Comparison of ENCODE assay signal across 18 cellular contexts in the genomic region with DNA sequence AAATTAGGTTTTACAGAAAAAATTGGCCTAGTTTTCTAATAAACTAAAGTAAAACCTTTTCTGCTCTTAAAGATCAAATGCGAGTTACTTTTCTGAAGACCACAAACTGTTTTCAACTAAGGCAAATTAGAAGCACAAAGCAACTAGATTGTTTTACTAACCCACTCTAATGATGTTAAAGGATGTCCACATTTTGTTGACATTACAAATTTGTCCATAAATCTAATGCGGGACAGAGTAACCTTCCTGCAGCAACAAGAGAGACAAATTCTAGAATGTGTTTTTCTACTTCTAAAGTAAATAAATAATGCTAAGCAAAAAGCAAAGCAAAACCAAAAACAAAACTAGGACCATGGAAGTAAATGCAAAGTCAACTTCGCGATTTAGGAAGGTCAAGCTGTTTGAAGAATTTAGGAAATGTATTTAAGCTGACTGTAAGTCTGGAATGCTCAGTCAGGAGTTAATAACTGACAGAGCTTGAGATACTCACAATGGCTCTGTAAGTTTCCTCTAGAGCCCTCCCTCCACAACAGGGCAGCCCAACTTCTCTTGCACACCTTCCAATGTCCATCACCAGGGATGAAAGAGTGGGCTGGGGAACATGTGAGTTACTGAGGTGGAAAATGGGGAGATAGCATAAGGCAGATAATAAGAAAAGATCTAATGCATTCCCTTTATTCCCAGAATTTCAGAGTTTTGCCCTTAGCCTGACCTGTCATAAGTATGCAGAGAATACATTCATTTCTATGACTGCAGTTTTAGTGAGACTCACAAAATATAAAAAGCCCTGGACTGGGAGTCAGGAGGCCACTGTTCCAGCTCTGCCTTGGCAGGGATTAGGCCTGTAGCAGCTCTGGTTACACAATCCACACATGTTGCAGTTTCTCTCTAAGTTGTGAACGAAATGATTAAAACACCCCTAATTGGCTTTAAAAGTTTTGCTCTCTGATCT.
DNase-seq lines count a peak whose midpoint lies in the region; ATAC-seq, FAIRE-seq and TF ChIP-seq lines count a peak whose summit lies in the region.
"Had no signal": no experiment of that assay in that cellular context is flagged by ENCODE, and none has a peak within 500 bp of the region (broad histone marks: within the 10 kb centered on the region; RNA-seq: fewer than 3 reads in every experiment).

No MANE protein-coding gene starts in this region.

- no peaks in the 10 kb centered on the region for H4K20me1 ChIP-seq in HepG2 (ENCODE audit: insufficient read depth, low read length)

- WGBS in HepG2 (ENCODE audit: low lambda C conversion rate): 32% methylated on average over 5 of the region's 5 CpGs

- H3K27me3 Mint-ChIP-seq in progenitor cell of endocrine pancreas: no peaks in the 10 kb centered on the region
- peaks cover 8% of the 10 kb centered on the region for H3K27me3 Mint-ChIP-seq in stimulated activated naive CD8-positive, alpha-beta T cell treated with anti-CD3 and anti-CD28 coated beads, Interleukin-15, amount 100 ng/mL, for 72 hours
- H3K27me3 Mint-ChIP-seq in activated CD8-positive, alpha-beta T cell treated with anti-CD3 and anti-CD28 coated beads for 36 hours: no peaks in the 10 kb centered on the region

- no peaks in the 10 kb centered on the region for H3K79me2 ChIP-seq in HepG2 (ENCODE audit: insufficient read depth, low read length)

- in situ Hi-C loops in Caki2 (cut with HindIII; ENCODE audit: low pct_unique_long_range_greater_than_20kb, low sequenced_read_pairs): no loop called here
- in situ Hi-C loops in HepG2 (cut with HindIII; ENCODE audit: extremely low pct_ligation_motif_present, low pct_unique_long_range_greater_than_20kb): no loop called here

- no peaks in the 10 kb centered on the region for H3K9me3 Mint-ChIP-seq in progenitor cell of endocrine pancreas (ENCODE audit: low read depth)
- H3K9me3 Mint-ChIP-seq in stimulated activated naive CD8-positive, alpha-beta T cell treated with anti-CD3 and anti-CD28 coated beads, Interleukin-15, amount 100 ng/mL, for 72 hours: peaks cover 0 to 9% of the 10 kb centered on the region in 2 donors
- no peaks in the 10 kb centered on the region for H3K9me3 Mint-ChIP-seq in activated CD8-positive, alpha-beta T cell treated with anti-CD3 and anti-CD28 coated beads for 36 hours

- no peak for TF ChIP-seq RAD21 in HepG2 (CRISPR knock-in tag; IDR thresholded peaks at IDR 0.05)

- H3K9ac ChIP-seq in HepG2 (ENCODE audit: insufficient read depth, low read depth, low read length): peak overlapping the region; percentile 41

- peaks cover 80% of the 10 kb centered on the region for H3K4me1 ChIP-seq in HepG2 (ENCODE audit: insufficient read depth, low read length)

- H3K9me3 ChIP-seq in HepG2 (ENCODE audit: low read length) (peaks cover 8% of the 10 kb centered on the region), MG63 (no peaks in the 10 kb centered on the region)

- peak overlapping the region; percentile 73 for H3K27ac ChIP-seq in HepG2 (ENCODE audit: extremely low read length, insufficient read depth, low read length)

- peaks cover 53% of the 10 kb centered on the region for H3K4me1 Mint-ChIP-seq in progenitor cell of endocrine pancreas (ENCODE audit: low read depth)
- no peaks in the 10 kb centered on the region for H3K4me1 Mint-ChIP-seq in stimulated activated naive CD8-positive, alpha-beta T cell treated with anti-CD3 and anti-CD28 coated beads, Interleukin-15, amount 100 ng/mL, for 72 hours
- no peaks in the 10 kb centered on the region for H3K4me1 Mint-ChIP-seq in activated CD8-positive, alpha-beta T cell treated with anti-CD3 and anti-CD28 coated beads for 36 hours (ENCODE audit: low read depth)
- H3K4me1 Mint-ChIP-seq: CD4-positive, CD25-positive, alpha-beta regulatory T cell had no signal

- peak in 1 of 2 experiments; percentile 81; a peak in 2 of 4 replicates for TF ChIP-seq EP300 in HepG2 (IDR thresholded peaks at IDR 0.05; ENCODE audit: low read depth in 2 of 2, low read length in 2 of 2)
- TF ChIP-seq EP300 in HepG2 (CRISPR knock-in tag; IDR thresholded peaks at IDR 0.05; ENCODE audit: borderline replicate concordance): peak; percentile 38; the same call in 1 of the 2 replicates

- peak overlapping the region; percentile 76 for H3K27ac Mint-ChIP-seq in progenitor cell of endocrine pancreas
- H3K27ac Mint-ChIP-seq in stimulated activated naive CD8-positive, alpha-beta T cell treated with anti-CD3 and anti-CD28 coated beads, Interleukin-15, amount 100 ng/mL, for 72 hours: no peak overlapping the region
- H3K27ac Mint-ChIP-seq in activated CD8-positive, alpha-beta T cell treated with anti-CD3 and anti-CD28 coated beads for 36 hours: no peak overlapping the region
- H3K27ac Mint-ChIP-seq: CD4-positive, CD25-positive, alpha-beta regulatory T cell had no signal

- CTCF ChIA-PET in HepG2 (lab: Yijun Ruan, JAX; ENCODE audit: low intra/inter-chr PET ratio, low total read pairs): interaction anchor here (1.3 kb wide), 1 partner anchor 15 kb away, joined by 3 read pairs; no protein-coding TSS in a partner anchor
- CTCF ChIA-PET in activated CD8-positive, alpha-beta T cell treated with anti-CD3 and anti-CD28 coated beads for 36 hours (lab: Charles Lee): no interaction called here

- no peak overlapping the region for H3K4me3 Mint-ChIP-seq in progenitor cell of endocrine pancreas (ENCODE audit: low read depth)
- no peak overlapping the region for H3K4me3 Mint-ChIP-seq in stimulated activated naive CD8-positive, alpha-beta T cell treated with anti-CD3 and anti-CD28 coated beads, Interleukin-15, amount 100 ng/mL, for 72 hours
- H3K4me3 Mint-ChIP-seq in activated CD8-positive, alpha-beta T cell treated with anti-CD3 and anti-CD28 coated beads for 36 hours: no peak overlapping the region
- H3K4me3 Mint-ChIP-seq: CD4-positive, CD25-positive, alpha-beta regulatory T cell had no signal

- H3K4me2 ChIP-seq in HepG2 (ENCODE audit: low read depth, low read length): peak overlapping the region; percentile 47

- H3K27me3 ChIP-seq in HepG2 (ENCODE audit: control insufficient read depth in 1 of 2, insufficient read depth in 2 of 2, low read length in 2 of 2) (no peaks in the 10 kb centered on the region; a peak in 1 of 5 replicates), MG63 (no peaks in the 10 kb centered on the region)

- H3K36me3 ChIP-seq in HepG2 (replicated peaks in 1 of 2; ENCODE audit: control insufficient read depth in 1 of 2, insufficient read depth in 2 of 2, low read length in 2 of 2): no peaks in the 10 kb centered on the region
- no peaks in the 10 kb centered on the region for H3K36me3 ChIP-seq in MG63

- TF ChIP-seq CTCF in epithelial cell of proximal tubule (conservative IDR thresholded peaks at IDR 0.05; ENCODE audit: low read depth, low read length): no peak
- TF ChIP-seq CTCF in HepG2 (CRISPR knock-in tag; IDR thresholded peaks at IDR 0.05): no peak
- no peak for TF ChIP-seq CTCF in progenitor cell of endocrine pancreas (IDR thresholded peaks at IDR 0.05; ENCODE audit: unreplicated experiment)
- TF ChIP-seq CTCF in activated CD8-positive, alpha-beta T cell treated with anti-CD3 and anti-CD28 coated beads for 36 hours (IDR thresholded peaks at IDR 0.05): no peak

- H3K36me3 Mint-ChIP-seq in progenitor cell of endocrine pancreas (ENCODE audit: insufficient read depth): no peaks in the 10 kb centered on the region
- no peaks in the 10 kb centered on the region for H3K36me3 Mint-ChIP-seq in activated CD8-positive, alpha-beta T cell treated with anti-CD3 and anti-CD28 coated beads for 36 hours (ENCODE audit: low read depth)
- H3K36me3 Mint-ChIP-seq: CD4-positive, CD25-positive, alpha-beta regulatory T cell had no signal

- DNase-seq in Caki2 (ENCODE audit: low read depth) (peak; percentile 64), epithelial cell of proximal tubule (ENCODE audit: low read depth) (peak; percentile 52), HepG2 (ENCODE audit: low spot score) (peak; percentile 97), progenitor cell of endocrine pancreas (ENCODE audit: low spot score, unreplicated experiment) (no peak), MG63 (no peak), NCI-H526 treated with DMSO at 0.1 percent for 48 hours (lab: John Stamatoyannopoulos, UW) (no peak)
- no peak for DNase-seq in stimulated activated naive CD8-positive, alpha-beta T cell treated with anti-CD3 and anti-CD28 coated beads, Interleukin-15, amount 100 ng/mL, for 72 hours
- no peak for DNase-seq in activated CD8-positive, alpha-beta T cell treated with anti-CD3 and anti-CD28 coated beads for 36 hours
- DNase-seq: CD4-positive, CD25-positive, alpha-beta regulatory T cell; DMS79 treated with DMSO at 0.1 percent for 48 hours; NCI-H1092 treated with DMSO at 0.1 percent for 48 hours; NCI-H1694; NCI-H2107; NCI-H226 had no signal

- TF ChIP-seq POLR2A in HepG2 (IDR thresholded peaks at IDR 0.05; ENCODE audit: insufficient read depth in 1 of 2, low read depth in 2 of 2, low read length in 2 of 2): no peak

- peak; percentile 90 for FAIRE-seq in HepG2 (lab: Jason Lieb, UNC)
- FAIRE-seq: G401.6, GM12891, K562 had no signal

- POLR2A ChIA-PET in HepG2 (lab: Yijun Ruan, JAX): interaction anchor here (0.9 to 2.3 kb wide), 5 partner anchors 14 to 153 kb away, joined by 3 to 11 read pairs (median 8); no protein-coding TSS in a partner anchor
- POLR2A ChIA-PET in activated CD8-positive, alpha-beta T cell treated with anti-CD3 and anti-CD28 coated beads for 36 hours (lab: Charles Lee): no interaction called here

- no peak overlapping the region for H2AFZ ChIP-seq in HepG2 (ENCODE audit: low read length)

- no peak overlapping the region for H3K4me3 ChIP-seq in epithelial cell of proximal tubule (ENCODE audit: low read depth, low read length)
- peak overlapping the region in 2 of 3 experiments; percentile 3 to 36; a peak in 1 of 6 replicates for H3K4me3 ChIP-seq in HepG2 (replicated peaks in 1 of 3; ENCODE audit: insufficient read depth in 1 of 3, low read depth in 2 of 3, low read length in 3 of 3)
- H3K4me3 ChIP-seq in MG63: no peak overlapping the region
- H3K4me3 ChIP-seq: K562 had no signal

- BruUV-seq in HepG2 (replicated peaks; lab: Mats Ljungman, UMichigan): no TSS peak

- intact Hi-C loops in HepG2 (cut with micrococcal nuclease; ENCODE audit: unreplicated experiment): no loop called here
- intact Hi-C loops in activated CD8-positive, alpha-beta T cell treated with anti-CD3 and anti-CD28 coated beads for 36 hours (cut with micrococcal nuclease): no loop called here

- peak; percentile 77 for ATAC-seq in HepG2
- no peak for ATAC-seq in stimulated activated naive CD8-positive, alpha-beta T cell treated with anti-CD3 and anti-CD28 coated beads, Interleukin-15, amount 100 ng/mL, for 72 hours
- ATAC-seq in activated CD8-positive, alpha-beta T cell treated with anti-CD3 and anti-CD28 coated beads for 36 hours: no peak
- ATAC-seq: HCT116, K562 had no signal

TF ChIP-seq in HepG2, 621 proteins besides CTCF, POLR2A, EP300 and RAD21 (continues in another document):
- TF ChIP-seq ZNF619 (CRISPR knock-in tag; IDR thresholded peaks at IDR 0.05) (no peak), DNMT3B (CRISPR knock-in tag; conservative IDR thresholded peaks at IDR 0.05) (no peak), IKZF1 (IDR thresholded peaks at IDR 0.05) (no peak), NFE2L2 (IDR thresholded peaks at IDR 0.05; ENCODE audit: low read length) (no peak), GTF3A (CRISPR knock-in tag; conservative IDR thresholded peaks at IDR 0.05) (no peak), ZNF180 (CRISPR knock-in tag; IDR thresholded peaks at IDR 0.05; ENCODE audit: borderline replicate concordance, low read depth) (no peak)

Comparison
In these comparisons a context has a peak if more than half of its experiments do, and no peak if none do; other contexts are left out.
1. DNase-seq: peak in Caki2 (single experiment), epithelial cell of proximal tubule (single experiment) and HepG2 (single experiment); none in progenitor cell of endocrine pancreas (single experiment), MG63 (single experiment), stimulated activated naive CD8-positive, alpha-beta T cell treated with anti-CD3 and anti-CD28 coated beads, Interleukin-15, amount 100 ng/mL, for 72 hours (0 of 2), activated CD8-positive, alpha-beta T cell treated with anti-CD3 and anti-CD28 coated beads for 36 hours (single experiment) and NCI-H526 treated with DMSO at 0.1 percent for 48 hours (single experiment).
2. H3K4me3 ChIP-seq: peak in HepG2 (2 of 3); none in epithelial cell of proximal tubule (single experiment) and MG63 (single experiment).